ENCODE assay signal across 11 cellular contexts in genomic region chr15:74400915-74401757, GRCh38. TPM values are rescaled to one million over a fixed set of nuclear protein-coding genes. Genes with fewer than 3 reads are reported as not detected.
DNase-seq lines count a peak whose midpoint lies in the region; ATAC-seq, FAIRE-seq and TF ChIP-seq lines count a peak whose summit lies in the region.
"Had no signal": no experiment of that assay in that cellular context is flagged by ENCODE, and none has a peak within 500 bp of the region (broad histone marks: within the 10 kb centered on the region; RNA-seq: fewer than 3 reads in every experiment).

No MANE protein-coding gene starts in this region.

- 0 out of 2 replicates have a peak, but pooled peaks cover 4% of the 10 kb centered on the region for H3K79me2 ChIP-seq in PC-9 (ENCODE audit: low read depth)

- H3K9me2 ChIP-seq in PC-9 (ENCODE audit: insufficient read depth): no peaks in the 10 kb centered on the region

- H3K4me3 ChIP-seq in PC-9 (peak overlapping the region; percentile 8; the same call in 1 of the 2 replicates), epithelial cell of esophagus (ENCODE audit: low read length) (no peak overlapping the region)

- BruUV-seq in PC-9 (replicated peaks; lab: Mats Ljungman, UMichigan): no TSS peak

- FAIRE-seq in GM12892 (lab: Jason Lieb, UNC): peak; percentile 88

- no peak overlapping the region for H2AFZ ChIP-seq in PC-9

- DNase-seq in A172 (ENCODE audit: low spot score) (peak; percentile 35), GM12892 (ENCODE audit: insufficient read length) (no peak), PC-9 (peak; percentile 70 to 77), epithelial cell of esophagus (ENCODE audit: low read depth) (peak; percentile 80), NCI-H446 (lab: John Stamatoyannopoulos, UW) (no peak), NCI-H774 (lab: John Stamatoyannopoulos, UW) (no peak)
- DNase-seq: brain microvascular endothelial cell, NCI-H510A had no signal

- H4K20me1 ChIP-seq in PC-9 (ENCODE audit: insufficient read depth): no peaks in the 10 kb centered on the region

- H3K36me3 ChIP-seq in PC-9 (ENCODE audit: low read depth): no peaks in the 10 kb centered on the region
- H3K36me3 ChIP-seq: brain microvascular endothelial cell had no signal

- no peaks in the 10 kb centered on the region for H3K9me3 ChIP-seq in PC-9 (ENCODE audit: insufficient read depth, low read depth)

- peaks cover 20% of the 10 kb centered on the region; the same call in 1 of the 2 replicates for H3F3A ChIP-seq in PC-9 (ENCODE audit: insufficient read depth, low read depth)

- H3K27ac ChIP-seq in PC-9: peak overlapping the region; percentile 89

- intact Hi-C loops in PC-9 (cut with micrococcal nuclease; ENCODE audit: unreplicated experiment): no loop called here

- TF ChIP-seq CTCF in PC-9 (conservative IDR thresholded peaks at IDR 0.05): no peak
- no peak for TF ChIP-seq CTCF in epithelial cell of esophagus (IDR thresholded peaks at IDR 0.05; ENCODE audit: insufficient read depth, low read depth, low read length, missing control alignments)

- peaks cover 58% of the 10 kb centered on the region for H3K4me1 ChIP-seq in PC-9 (replicated peaks; ENCODE audit: insufficient read depth)

- CTCF ChIA-PET in PC-9 (lab: Charles Lee): interaction anchor here (1.9 kb wide), 1 partner anchor 19 kb away, joined by 5 read pairs; no protein-coding TSS in a partner anchor

- ATAC-seq in HG03571 (IDR thresholded peaks at IDR 0.05; ENCODE audit: unreplicated experiment): no peak
- no peak for ATAC-seq in GM18502 (IDR thresholded peaks at IDR 0.05; ENCODE audit: poor library complexity, unreplicated experiment)

- POLR2A ChIA-PET in PC-9 (lab: Charles Lee; ENCODE audit: unreplicated experiment): interaction anchor here (0.5 to 1.2 kb wide), 6 partner anchors 13 to 215 kb away, joined by 4 to 10 read pairs (median 6); no protein-coding TSS in a partner anchor

- H3K27me3 ChIP-seq in PC-9 (ENCODE audit: insufficient read depth, low read depth): no peaks in the 10 kb centered on the region
- H3K27me3 ChIP-seq: brain microvascular endothelial cell had no signal

- TF ChIP-seq POLR2A in GM12892 (IDR thresholded peaks at IDR 0.05; ENCODE audit: low read depth, low read length): peak; percentile 76

- peak overlapping the region; percentile 68 for H3K4me2 ChIP-seq in PC-9

RNA-seq across cellular contexts. Expression of gene SEMA7A, which starts 32.6 kb away (rescaled TPM):
- total RNA-seq in A172 (2014; rRNA removed; shearing (Covaris generic)): 12.6 and 14.3 TPM in 2 replicates
- 61.4 TPM for polyA plus RNA-seq in GM12892 (2012; ENCODE audit: missing spikeins)
- total RNA-seq in PC-9 (2021): 8.3 and 14.5 TPM in 2 replicates

RNA-seq across cellular contexts. Expression of gene CYP11A1, which starts 33.7 kb away (rescaled TPM):
- 1.2 TPM in 1 of 2 replicates, not detected in the other for total RNA-seq in A172 (2014; rRNA removed; shearing (Covaris generic))
- polyA plus RNA-seq in GM12892 (2012; ENCODE audit: missing spikeins): 1.5 TPM
- total RNA-seq in PC-9 (2021): 7.1 and 9.6 TPM in 2 replicates
- total RNA-seq: glomerular endothelial cell had no signal

RNA-seq across cellular contexts. Expression of gene UBL7, which starts 59.8 kb away (rescaled TPM):
- 102 and 137 TPM in 2 replicates for total RNA-seq in A172 (2014; rRNA removed; shearing (Covaris generic))
- 62.5 TPM for polyA plus RNA-seq in GM12892 (2012; ENCODE audit: missing spikeins)
- 73.9 and 89.6 TPM in 2 replicates for total RNA-seq in PC-9 (2021)

Comparison
In these comparisons a context has a peak if more than half of its experiments do, and no peak if none do; other contexts are left out.
1. DNase-seq: peak in A172 (single experiment), PC-9 (2 of 2) and epithelial cell of esophagus (single experiment); none in GM12892 (single experiment), NCI-H446 (0 of 2) and NCI-H774 (single experiment).